26 cellular contexts compared by ENCODE assay signal in the genomic region with DNA sequence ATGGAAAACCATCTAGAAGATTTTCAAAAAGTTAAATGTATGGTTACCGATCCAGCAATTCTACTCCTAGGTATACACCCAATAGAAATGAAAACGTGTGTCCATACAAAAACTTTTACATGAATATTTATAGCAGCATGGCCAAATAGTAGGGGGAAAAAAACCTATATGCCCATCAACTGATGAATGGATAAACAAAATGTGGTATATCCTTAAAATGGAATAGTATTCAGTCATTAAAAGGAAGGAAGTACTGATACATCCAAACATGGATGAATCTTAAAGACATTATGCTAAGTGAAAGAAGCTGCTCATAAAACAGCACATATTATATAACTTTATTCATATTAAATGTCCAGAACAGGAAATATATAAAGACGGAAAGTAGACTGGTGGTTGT.
"Had no signal": no experiment of that assay in that cellular context is flagged by ENCODE, and none has a peak within 500 bp of the region (broad histone marks: within the 10 kb centered on the region; RNA-seq: fewer than 3 reads in every experiment).

No MANE protein-coding gene starts in this region.

- H3K4me3 ChIP-seq: stomach, suprapubic skin, testis, thoracic aorta, thyroid gland, tibial artery, tibial nerve, transverse colon, upper lobe of left lung, upper lobe of right lung, uterus, vagina had no signal

- H3K27ac ChIP-seq: stomach, suprapubic skin, testis, thoracic aorta, thyroid gland, tibial artery, tibial nerve, transverse colon, upper lobe of left lung, upper lobe of right lung, uterus, vagina had no signal

- H3K4me1 ChIP-seq: stomach, suprapubic skin, testis, thyroid gland, tibial artery, tibial nerve, transverse colon, upper lobe of left lung, upper lobe of right lung, uterus, vagina had no signal

- H3K36me3 ChIP-seq: stomach, suprapubic skin, thoracic aorta, thyroid gland, tibial artery, tibial nerve, transverse colon, upper lobe of left lung, upper lobe of right lung, uterus, vagina had no signal

- H3K9me3 ChIP-seq: suprapubic skin, testis, thyroid gland, tibial artery, transverse colon, upper lobe of right lung, uterus, vagina had no signal

- ATAC-seq: stimulated activated effector memory CD8-positive, alpha-beta T cell treated with anti-CD3 and anti-CD28 coated beads, Interleukin-12 subunit alpha, Interleukin-12 subunit beta, amount 100 ng/mL, for 72 hours; stimulated activated memory B cell treated with anti-CD40 and anti-IgM and Interleukin-4, amounts not matched to agents 10 μg/mL and 1 μg/mL and 100 μg/mL, for 72 hours; stimulated activated naive B cell treated with anti-CD40 and anti-IgM and Interleukin-4, amounts not matched to agents 10 μg/mL and 1 μg/mL and 100 μg/mL, for 72 hours; stimulated activated naive CD8-positive, alpha-beta T cell treated with anti-CD3 and anti-CD28 coated beads, Interleukin-15, amount 100 ng/mL, for 72 hours; stimulated activated naive CD8-positive, alpha-beta T cell treated with anti-CD3 and anti-CD28 coated beads, Interleukin-15, Interleukin-2, amounts not matched to agents 100 U/mL and 50 U/mL, for 24 hours; upper lobe of right lung had no signal

- DNase-seq: stimulated activated CD4-positive, alpha-beta T cell treated with anti-CD3 and anti-CD28 coated beads, Interleukin-2, amount 100 ng/mL, for 48 hours; stimulated activated CD4-positive, alpha-beta T cell treated with anti-CD3 and anti-CD28 coated beads, Interleukin-4, amount 100 ng/mL, for 1 hour; stimulated activated CD4-positive, alpha-beta T cell treated with anti-CD3 and anti-CD28 coated beads, Interleukin-4, amount 100 ng/mL, for 24 hours; stimulated activated CD4-positive, alpha-beta T cell treated with anti-CD3 and anti-CD28 coated beads, Interleukin-4, amount 100 ng/mL, for 4 hours; stimulated activated CD8-positive, alpha-beta memory T cell treated with anti-CD3 and anti-CD28 coated beads, Interleukin-4, amount 100 ng/mL, for 48 hours; stimulated activated naive B cell treated with anti-CD40 and anti-IgM and Interleukin-4, amounts not matched to agents 10 μg/mL and 1 μg/mL and 100 μg/mL, for 72 hours; stimulated activated naive CD4-positive, alpha-beta T cell; stimulated activated naive CD4-positive, alpha-beta T cell treated with Interleukin-2 at 50 U/mL for 16 hours; stimulated activated naive CD8-positive, alpha-beta T cell treated with anti-CD3 and anti-CD28 coated beads, Interleukin-15, amount 100 ng/mL, for 72 hours; stimulated activated naive CD8-positive, alpha-beta T cell treated with anti-CD3 and anti-CD28 coated beads, Interleukin-15, Interleukin-2, amounts not matched to agents 100 U/mL and 50 U/mL, for 24 hours; stomach; substantia nigra; testis; thyroid gland; tibial artery; transverse colon; trophoblast cell; upper lobe of left lung; upper lobe of right lung; uterus had no signal

- H3K27me3 ChIP-seq: suprapubic skin, testis, thyroid gland, tibial artery, tibial nerve, transverse colon, upper lobe of left lung, uterus, vagina had no signal
